ENCODE assay signal across 1 cellular context in genomic region chr1:1472046-1472876, GRCh38.
TF ChIP-seq lines count a peak whose summit lies in the region.

No MANE protein-coding gene starts in this region.

TF ChIP-seq in HepG2, 621 proteins besides CTCF, POLR2A, EP300 and RAD21:
- TF ChIP-seq SAP130 (CRISPR knock-in tag; IDR thresholded peaks at IDR 0.05; ENCODE audit: low read depth): peak; percentile 25; the same call in 1 of the 2 replicates
- peak; percentile 64; the same call in 1 of the 2 replicates for TF ChIP-seq ZFY (CRISPR knock-in tag; IDR thresholded peaks at IDR 0.05)
- 0 out of 2 replicates have a peak, but pooled peaks have one; percentile 21 for TF ChIP-seq MYC (CRISPR knock-in tag; IDR thresholded peaks at IDR 0.05; ENCODE audit: borderline replicate concordance)
- TF ChIP-seq GABPB1 (CRISPR knock-in tag; IDR thresholded peaks at IDR 0.05): 0 out of 2 replicates have a peak, but pooled peaks have one; percentile 18
- TF ChIP-seq DMAP1 (CRISPR knock-in tag; IDR thresholded peaks at IDR 0.05): peak; percentile 34; the same call in 1 of the 2 replicates
- TF ChIP-seq, protein P1, sequence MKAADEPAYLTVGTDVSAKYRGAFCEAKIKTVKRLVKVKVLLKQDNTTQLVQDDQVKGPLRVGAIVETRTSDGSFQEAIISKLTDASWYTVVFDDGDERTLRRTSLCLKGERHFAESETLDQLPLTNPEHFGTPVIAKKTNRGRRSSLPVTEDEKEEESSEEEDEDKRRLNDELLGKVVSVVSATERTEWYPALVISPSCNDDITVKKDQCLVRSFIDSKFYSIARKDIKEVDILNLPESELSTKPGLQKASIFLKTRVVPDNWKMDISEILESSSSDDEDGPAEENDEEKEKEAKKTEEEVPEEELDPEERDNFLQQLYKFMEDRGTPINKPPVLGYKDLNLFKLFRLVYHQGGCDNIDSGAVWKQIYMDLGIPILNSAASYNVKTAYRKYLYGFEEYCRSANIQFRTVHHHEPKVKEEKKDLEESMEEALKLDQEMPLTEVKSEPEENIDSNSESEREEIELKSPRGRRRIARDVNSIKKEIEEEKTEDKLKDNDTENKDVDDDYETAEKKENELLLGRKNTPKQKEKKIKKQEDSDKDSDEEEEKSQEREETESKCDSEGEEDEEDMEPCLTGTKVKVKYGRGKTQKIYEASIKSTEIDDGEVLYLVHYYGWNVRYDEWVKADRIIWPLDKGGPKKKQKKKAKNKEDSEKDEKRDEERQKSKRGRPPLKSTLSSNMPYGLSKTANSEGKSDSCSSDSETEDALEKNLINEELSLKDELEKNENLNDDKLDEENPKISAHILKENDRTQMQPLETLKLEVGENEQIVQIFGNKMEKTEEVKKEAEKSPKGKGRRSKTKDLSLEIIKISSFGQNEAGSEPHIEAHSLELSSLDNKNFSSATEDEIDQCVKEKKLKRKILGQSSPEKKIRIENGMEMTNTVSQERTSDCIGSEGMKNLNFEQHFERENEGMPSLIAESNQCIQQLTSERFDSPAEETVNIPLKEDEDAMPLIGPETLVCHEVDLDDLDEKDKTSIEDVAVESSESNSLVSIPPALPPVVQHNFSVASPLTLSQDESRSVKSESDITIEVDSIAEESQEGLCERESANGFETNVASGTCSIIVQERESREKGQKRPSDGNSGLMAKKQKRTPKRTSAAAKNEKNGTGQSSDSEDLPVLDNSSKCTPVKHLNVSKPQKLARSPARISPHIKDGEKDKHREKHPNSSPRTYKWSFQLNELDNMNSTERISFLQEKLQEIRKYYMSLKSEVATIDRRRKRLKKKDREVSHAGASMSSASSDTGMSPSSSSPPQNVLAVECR (CRISPR knock-in tag; IDR thresholded peaks at IDR 0.05; ENCODE audit: borderline replicate concordance): peak; percentile 24; the same call in 1 of the 2 replicates
